ENCODE assay signal across 8 cellular contexts in the genomic region with DNA sequence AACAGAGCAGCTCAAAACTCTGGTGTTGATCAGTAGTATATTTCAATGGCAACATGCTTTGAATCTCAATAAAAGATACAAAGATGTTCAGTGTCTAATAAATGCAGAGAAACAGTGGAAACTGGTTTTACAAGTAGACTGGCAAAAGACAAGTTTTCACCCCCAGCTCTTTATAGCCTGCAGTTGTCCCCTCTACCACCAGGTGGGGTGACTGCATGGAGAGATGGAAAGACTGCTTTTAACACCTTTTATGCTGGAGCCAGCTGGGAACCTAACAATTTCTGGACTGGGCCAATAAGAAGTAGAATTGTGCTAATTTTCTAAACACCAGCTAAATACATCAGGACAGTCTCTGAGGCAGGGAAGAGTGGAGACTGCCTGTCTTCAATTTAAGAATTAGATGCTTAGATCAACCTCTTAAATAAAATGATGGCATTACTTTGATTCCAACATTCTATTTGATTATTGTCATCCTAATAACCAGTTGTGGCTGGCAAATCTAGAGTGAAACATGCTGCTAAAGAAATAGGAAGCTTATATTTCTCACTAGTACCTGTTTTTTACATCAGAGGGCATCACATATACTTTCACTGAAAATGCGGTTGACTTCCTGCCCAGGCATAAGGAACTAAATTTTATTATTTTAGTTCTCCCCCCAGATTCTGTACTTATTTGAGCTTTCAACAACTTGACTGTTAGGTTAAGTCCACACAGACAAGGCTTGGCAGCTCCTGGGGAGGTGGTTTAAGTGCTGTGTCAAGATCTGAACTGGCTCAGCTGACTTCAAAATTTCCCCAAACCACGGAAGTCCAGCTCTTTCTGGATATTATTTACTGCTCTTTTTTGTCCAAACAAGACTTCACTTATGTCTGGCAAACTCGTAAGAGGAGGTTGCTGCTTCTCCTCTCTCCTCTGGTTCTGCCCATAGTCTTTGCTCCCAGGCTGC.
A peak's percentile ranks its signal among the peaks of the same experiment; 100 is the strongest.
DNase-seq lines count a peak whose midpoint lies in the region; ATAC-seq and TF ChIP-seq lines count a peak whose summit lies in the region.

No MANE protein-coding gene starts in this region.

- no peak overlapping the region for H3K4me3 ChIP-seq in epithelial cell of esophagus (ENCODE audit: low read length)
- H3K4me3 ChIP-seq in thyroid gland (replicated peaks in 1 of 3), result no peak overlapping the region

- TF ChIP-seq POLR2A in thyroid gland (IDR thresholded peaks at IDR 0.05), result no peak

- H3K27ac ChIP-seq in thyroid gland, result no peak overlapping the region

- WGBS in thyroid gland, 2 donors, result 36 to 40% methylated on average over 3 of the region's 3 CpGs

- peak; percentile 63 for ATAC-seq in HG02610 (IDR thresholded peaks at IDR 0.05; ENCODE audit: unreplicated experiment)

- no peaks in the 10 kb centered on the region for H3K36me3 ChIP-seq in thyroid gland

- TF ChIP-seq CTCF in epithelial cell of esophagus (IDR thresholded peaks at IDR 0.05; ENCODE audit: insufficient read depth, low read depth, low read length, missing control alignments) (peak; percentile 99), thyroid gland (IDR thresholded peaks at IDR 0.05) (peak; percentile 69 to 84 (median 75))

- intact Hi-C loops in thyroid gland (cut with DNase I), result no loop called here

- DNase-seq in SHP77 (lab: John Stamatoyannopoulos, UW) (peak; percentile 50 to 52), SHP77 treated with DMSO at 0.1 percent for 48 hours (lab: John Stamatoyannopoulos, UW) (no peak), NCI-H2107 (lab: John Stamatoyannopoulos, UW) (peak; percentile 22), epithelial cell of esophagus (ENCODE audit: low read depth) (peak; percentile 81), mucosa of gallbladder (ENCODE audit: low spot score) (peak; percentile 69), thyroid gland (peak; percentile 76 to 77)
- DNase-seq in activated CD4-positive, alpha-beta T cell treated with anti-CD3 and anti-CD28 coated beads, Interleukin-2, amount 50 U/mL, for 1 hour, result peak; percentile 25

- no peaks in the 10 kb centered on the region for H3K27me3 ChIP-seq in thyroid gland

- no peaks in the 10 kb centered on the region for H3K9me3 ChIP-seq in thyroid gland

- peaks cover 0 to 4% of the 10 kb centered on the region in 2 donors for H3K4me1 ChIP-seq in thyroid gland
